Comparison of ENCODE assay signal across 1 cellular context in genomic region chr1:234869182-234870019, GRCh38.
TF ChIP-seq lines count a peak whose summit lies in the region.

No MANE protein-coding gene starts in this region.

TF ChIP-seq in IMR-90, 13 proteins besides CTCF, POLR2A, EP300 and RAD21 (continued from another document):
- no peak for TF ChIP-seq ELK1 (IDR thresholded peaks at IDR 0.05; ENCODE audit: borderline replicate concordance, low read depth, low read length)
- no peak for TF ChIP-seq MAZ (IDR thresholded peaks at IDR 0.05; ENCODE audit: borderline replicate concordance, low read depth, low read length)
